20 cellular contexts compared by ENCODE assay signal in the genomic region with DNA sequence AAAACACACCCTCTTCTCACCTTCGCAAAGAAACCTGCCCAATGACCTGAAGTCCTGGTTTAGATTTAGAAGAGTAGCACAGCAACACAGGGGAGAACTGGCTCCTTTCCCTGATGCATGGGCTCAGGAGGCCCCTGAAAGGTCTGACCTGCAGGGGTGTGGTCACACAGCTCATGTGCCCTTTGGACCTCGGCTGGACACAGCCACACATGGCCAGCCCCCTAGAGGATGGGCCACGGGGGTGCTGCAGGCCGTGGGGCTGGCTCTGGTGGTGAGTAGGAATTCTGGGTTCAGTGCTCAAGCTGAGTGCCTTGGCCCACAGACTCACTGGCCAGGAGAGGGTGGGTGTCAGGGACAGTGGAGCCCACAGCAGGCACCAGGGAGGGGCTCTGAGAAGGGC.
DNase-seq lines count a peak whose midpoint lies in the region; ATAC-seq, FAIRE-seq and TF ChIP-seq lines count a peak whose summit lies in the region.
"Had no signal": no experiment of that assay in that cellular context is flagged by ENCODE, and none has a peak within 500 bp of the region (broad histone marks: within the 10 kb centered on the region; RNA-seq: fewer than 3 reads in every experiment).

No MANE protein-coding gene starts in this region.

- no peaks in the 10 kb centered on the region for H3K9me1 ChIP-seq in K562 (ENCODE audit: control insufficient read depth, insufficient read depth, low read length)

- H3K27me3 ChIP-seq in K562 (ENCODE audit: control insufficient read depth in 2 of 2, insufficient read depth in 2 of 2, low read length in 2 of 2) (no peaks in the 10 kb centered on the region; a peak in 1 of 5 replicates), lung (ENCODE audit: control insufficient read depth, insufficient read depth) (no peaks in the 10 kb centered on the region), lower lobe of right lung (ENCODE audit: low read depth) (no peaks in the 10 kb centered on the region)

- no peaks in the 10 kb centered on the region for H3K79me2 ChIP-seq in K562 (ENCODE audit: control insufficient read depth, insufficient read depth, low read length)

- in situ Hi-C loops in K562 (cut with MboI), result no loop called here

- no peak overlapping the region for H3K27ac ChIP-seq in K562 (ENCODE audit: extremely low read depth, low read depth, low read length)
- no peak overlapping the region for H3K27ac ChIP-seq in lung (ENCODE audit: low read depth in 1 of 2, low read length in 1 of 2)
- no peak overlapping the region for H3K27ac ChIP-seq in lower lobe of right lung
- H3K27ac ChIP-seq: 22Rv1, A549, C4-2B, GM23248, HL-60 had no signal

- POLR2A ChIA-PET in K562 (lab: Yijun Ruan, JAX), result no interaction called here

- no peaks in the 10 kb centered on the region for H4K20me1 ChIP-seq in K562 (replicated peaks; ENCODE audit: control insufficient read depth, insufficient read depth, low read length)

- DNase-seq in NCI-H146 (lab: John Stamatoyannopoulos, UW) (peak; percentile 39), NCI-H146 treated with DMSO at 0.1 percent for 48 hours (lab: John Stamatoyannopoulos, UW; ENCODE audit: unreplicated experiment) (no peak), K562 (ENCODE audit: extremely low read depth in 1 of 4, low spot score in 3 of 4) (no peak), lung (ENCODE audit: low spot score) (no peak), urothelium cell line (ENCODE audit: low spot score) (no peak), lower lobe of right lung (no peak)
- DNase-seq: AML-193; CD4-positive, alpha-beta memory T cell; DMS153; DMS79; GDM1; GM23248 had no signal

- TF ChIP-seq EP300 in K562 (IDR thresholded peaks at IDR 0.05; ENCODE audit: low read length), result no peak

- H3K9ac ChIP-seq in K562 (ENCODE audit: insufficient read depth in 1 of 2, low read depth in 2 of 2, low read length in 2 of 2), result no peak overlapping the region
- H3K9ac ChIP-seq: GM23248 had no signal

- TF ChIP-seq CTCF in K562 (IDR thresholded peaks at IDR 0.05 in 2 of 3, conservative IDR thresholded peaks at IDR 0.05 in 1 of 3; ENCODE audit: insufficient read depth in 2 of 3, low read depth in 1 of 3, low read length in 3 of 3), result no peak
- TF ChIP-seq CTCF in lung (IDR thresholded peaks at IDR 0.05; ENCODE audit: control extremely low read depth, extremely low read depth), result no peak
- TF ChIP-seq CTCF in lower lobe of right lung (IDR thresholded peaks at IDR 0.05), result no peak

- no TSS peak for BruUV-seq in K562 (replicated peaks; lab: Mats Ljungman, UMichigan)

- ATAC-seq in K562 (peak; percentile 58; the same call in 2 of the 3 replicates), lung (ENCODE audit: insufficient read depth, low FRiP score) (peak; percentile 12), lower lobe of right lung (no peak), HG03442 (IDR thresholded peaks at IDR 0.05; ENCODE audit: unreplicated experiment) (no peak)
- ATAC-seq: A549 had no signal

- intact Hi-C loops in K562 (cut with micrococcal nuclease), result no loop called here
- intact Hi-C loops in lower lobe of right lung (cut with DNase I), result no loop called here

- no peak overlapping the region for H3K4me2 ChIP-seq in K562 (ENCODE audit: insufficient read depth, low read length)
- H3K4me2 ChIP-seq: A549 had no signal

- FAIRE-seq in K562 (lab: Jason Lieb, UNC) (no peak), urothelium cell line (lab: Jason Lieb, UNC) (peak; percentile 23)
- FAIRE-seq: A549, GM12892, GM18507 had no signal

- WGBS in K562 (ENCODE audit: insufficient coverage, low coverage, missing lambda C conversion rate), result 0% methylated on average over 4 of the region's 4 CpGs
- WGBS in lung, 2 donors, result 65 to 80% methylated on average over 4 of the region's 4 CpGs

- peaks cover 0 to 4% of the 10 kb centered on the region in 2 experiments; a peak in 1 of 5 replicates for H3K4me1 ChIP-seq in K562 (replicated peaks in 1 of 2; ENCODE audit: control insufficient read depth in 2 of 2, insufficient read depth in 2 of 2, low read length in 2 of 2)
- no peaks in the 10 kb centered on the region for H3K4me1 ChIP-seq in lung (ENCODE audit: control insufficient read depth in 2 of 2, insufficient read depth in 2 of 2, low read length in 2 of 2)
- H3K4me1 ChIP-seq in lower lobe of right lung, result no peaks in the 10 kb centered on the region
- H3K4me1 ChIP-seq: A549, HAP-1 had no signal

- H2AFZ ChIP-seq in K562 (ENCODE audit: low read depth, low read length), result no peak overlapping the region
- H2AFZ ChIP-seq: GM23248 had no signal

- H3K4me3 ChIP-seq in K562 (no peak overlapping the region), lung (no peak overlapping the region), lower lobe of right lung (no peak overlapping the region)
- H3K4me3 ChIP-seq: A549, GM23248, HAP-1 had no signal

- H3K9me3 ChIP-seq in K562 (replicated peaks; ENCODE audit: control insufficient read depth, insufficient read depth, low read depth, low read length), result no peaks in the 10 kb centered on the region
- no peaks in the 10 kb centered on the region for H3K9me3 ChIP-seq in lung (ENCODE audit: control insufficient read depth in 2 of 2, insufficient read depth in 1 of 2, low read length in 1 of 2)
- no peaks in the 10 kb centered on the region for H3K9me3 ChIP-seq in lower lobe of right lung
- H3K9me3 ChIP-seq: A549, HAP-1 had no signal

- no peak for TF ChIP-seq POLR2A in K562 (conservative IDR thresholded peaks at IDR 0.05)

- no peaks in the 10 kb centered on the region for H3K36me3 ChIP-seq in K562 (ENCODE audit: control insufficient read depth, insufficient read depth, low read length)
- no peaks in the 10 kb centered on the region for H3K36me3 ChIP-seq in lung (ENCODE audit: control insufficient read depth in 2 of 2, insufficient read depth in 2 of 2, low read length in 2 of 2)
- H3K36me3 ChIP-seq in lower lobe of right lung, result no peaks in the 10 kb centered on the region
- H3K36me3 ChIP-seq: HAP-1 had no signal

- CTCF ChIA-PET in K562 (lab: Yijun Ruan, JAX; ENCODE audit: low intra/inter-chr PET ratio), result no interaction called here

- no peak for TF ChIP-seq RAD21 in K562 (CRISPR knock-in tag; conservative IDR thresholded peaks at IDR 0.05 in 1 of 2, IDR thresholded peaks at IDR 0.05 in 1 of 2)

TF ChIP-seq in K562, 482 proteins besides CTCF, POLR2A, EP300 and RAD21:
- TF ChIP-seq MAFG (tag; conservative IDR thresholded peaks at IDR 0.05) (no peak), JUN (IDR thresholded peaks at IDR 0.05; ENCODE audit: borderline replicate concordance, low read depth, low read length) (no peak), JUN (CRISPR knock-in tag; IDR thresholded peaks at IDR 0.05; ENCODE audit: borderline replicate concordance) (no peak), ZNF217 (CRISPR knock-in tag; IDR thresholded peaks at IDR 0.05) (no peak)

Comparison
In these comparisons a context has a peak if more than half of its experiments do, and no peak if none do; other contexts are left out.
1. ATAC-seq: peak in K562 (single experiment) and lung (single experiment); none in lower lobe of right lung (0 of 2) and HG03442 (single experiment).